ENCODE assay signal across 2 cellular contexts in genomic region chr7:2864204-2864985, GRCh38.
TF ChIP-seq lines count a peak whose summit lies in the region.

No MANE protein-coding gene starts in this region.

TF ChIP-seq in SK-N-SH, 30 proteins besides CTCF, POLR2A, EP300 and RAD21 (continued from another document):
- TF ChIP-seq PBX3 (IDR thresholded peaks at IDR 0.05) (no peak), TCF12 (IDR thresholded peaks at IDR 0.05) (no peak), RFX5 (IDR thresholded peaks at IDR 0.05; ENCODE audit: low read length) (no peak), ZBTB33 (IDR thresholded peaks at IDR 0.05; ENCODE audit: borderline replicate concordance, low read depth) (no peak), ELF1 (IDR thresholded peaks at IDR 0.05) (no peak), RCOR1 (IDR thresholded peaks at IDR 0.05; ENCODE audit: low read length) (no peak), FOSL2 (IDR thresholded peaks at IDR 0.05; ENCODE audit: borderline replicate concordance, low read depth) (no peak), GATA2 (CRISPR knock-in tag; IDR thresholded peaks at IDR 0.05) (no peak)
- TF ChIP-seq, protein P1, sequence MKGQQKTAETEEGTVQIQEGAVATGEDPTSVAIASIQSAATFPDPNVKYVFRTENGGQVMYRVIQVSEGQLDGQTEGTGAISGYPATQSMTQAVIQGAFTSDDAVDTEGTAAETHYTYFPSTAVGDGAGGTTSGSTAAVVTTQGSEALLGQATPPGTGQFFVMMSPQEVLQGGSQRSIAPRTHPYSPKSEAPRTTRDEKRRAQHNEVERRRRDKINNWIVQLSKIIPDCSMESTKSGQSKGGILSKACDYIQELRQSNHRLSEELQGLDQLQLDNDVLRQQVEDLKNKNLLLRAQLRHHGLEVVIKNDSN (IDR thresholded peaks at IDR 0.05; ENCODE audit: borderline replicate concordance, low read depth), result no peak

TF ChIP-seq in SK-N-SH treated with all-trans-retinoic acid at 6 μM for 48 hours, 23 proteins besides CTCF, POLR2A, EP300 and RAD21 (continued from another document):
- TF ChIP-seq CSRNP3 (CRISPR knock-in tag; IDR thresholded peaks at IDR 0.05), result no peak
- TF ChIP-seq ZNF565 (CRISPR knock-in tag; conservative IDR thresholded peaks at IDR 0.05; ENCODE audit: low read depth), result no peak
- TF ChIP-seq OSR1 (CRISPR knock-in tag; IDR thresholded peaks at IDR 0.05), result no peak
- TF ChIP-seq PATZ1 (CRISPR knock-in tag; IDR thresholded peaks at IDR 0.05; ENCODE audit: borderline replicate concordance), result no peak
- TF ChIP-seq ZFP30 (CRISPR knock-in tag; IDR thresholded peaks at IDR 0.05), result no peak
- TF ChIP-seq ZNF8 (CRISPR knock-in tag; IDR thresholded peaks at IDR 0.05), result no peak
- no peak for TF ChIP-seq ISL1 (CRISPR knock-in tag; IDR thresholded peaks at IDR 0.05)
TF ChIP-seq in SK-N-SH treated with all-trans-retinoic acid at 6 μM for 48 hours: peak in this region for 0.
